In the genomic region with DNA sequence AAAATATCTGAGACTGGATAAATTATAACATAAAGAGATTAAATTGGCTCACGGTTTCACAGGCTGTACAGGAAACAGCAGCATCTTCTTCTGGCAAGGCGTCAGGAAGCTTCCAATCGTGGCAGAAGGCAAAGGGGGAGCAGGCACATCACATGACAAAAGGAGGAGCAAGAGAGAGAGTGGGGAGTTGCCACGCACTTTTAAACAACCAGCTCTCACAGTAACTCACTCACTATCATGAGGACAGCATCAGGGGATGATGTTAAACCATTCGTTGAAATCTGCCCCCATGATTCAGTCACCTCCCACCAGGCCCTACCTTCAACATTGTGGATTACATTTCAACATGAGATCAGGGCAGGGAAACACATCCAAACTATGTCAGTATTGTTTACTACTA, we compare ENCODE assay signal across 24 cellular contexts.
"Had no signal": no experiment of that assay in that cellular context is flagged by ENCODE, and none has a peak within 500 bp of the region (broad histone marks: within the 10 kb centered on the region; RNA-seq: fewer than 3 reads in every experiment).

No MANE protein-coding gene starts in this region.

- H3K9me3 ChIP-seq: Peyer's patch, SJCRH30 had no signal

- H3K4me1 ChIP-seq: Peyer's patch, SJCRH30 had no signal

- H3K4me3 ChIP-seq: Peyer's patch, SJCRH30 had no signal

- H3K27me3 ChIP-seq: Peyer's patch, SJCRH30 had no signal

- H3K27ac ChIP-seq: KMS-11, Peyer's patch, SJCRH30 had no signal

- DNase-seq: IMR-90; Kasumi-1; MM.1S; NCI-H1092 treated with DMSO at 0.1 percent for 48 hours; NCI-H1436; NCI-H187; NCI-H2029; NCI-H2081 treated with DMSO at 0.1 percent for 48 hours; NCI-H2171; NCI-H226; NCI-H446; NCI-H510A; NCI-H524 treated with DMSO at 0.1 percent for 48 hours; NCI-H69; NCI-H774; NK-92 treated with Interleukin-12 subunit alpha and Interleukin-12 subunit beta, amount 100 ng/mL, for 24 hours; PC-3; Peyer's patch; SHP77 treated with DMSO at 0.1 percent for 48 hours; SJCRH30 had no signal

- ATAC-seq: HepG2, PC-3, Right ventricle myocardium inferior, SK-N-SH treated with all-trans-retinoic acid at 6 μM for 48 hours had no signal

- H3K36me3 ChIP-seq: Peyer's patch, SJCRH30 had no signal

- FAIRE-seq: HepG2 had no signal
